ENCODE assay signal across 1 cellular context in the genomic region with DNA sequence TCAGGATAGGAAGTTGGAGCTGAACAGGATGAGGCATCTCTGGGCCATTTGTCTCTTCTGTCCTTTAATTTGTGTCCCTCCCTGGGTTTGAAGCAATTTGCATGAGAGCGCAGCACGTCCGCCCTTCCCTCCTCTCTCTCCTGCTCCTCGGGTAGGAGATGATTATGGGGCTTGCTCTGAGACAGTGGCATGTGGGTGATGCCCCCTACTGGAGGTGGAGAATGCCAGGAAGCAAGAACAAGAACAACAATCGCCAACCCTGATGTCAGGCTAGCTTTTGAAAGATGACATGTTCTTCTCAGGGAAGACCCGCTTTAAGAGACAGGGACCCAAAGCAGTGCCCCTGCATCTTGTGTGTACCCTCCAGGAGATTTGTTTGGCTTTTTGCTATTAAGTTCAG.
TF ChIP-seq lines count a peak whose summit lies in the region.

No MANE protein-coding gene starts in this region.

TF ChIP-seq in HCT116, 20 proteins besides CTCF, POLR2A, EP300 and RAD21 (continued from another document):
- no peak for TF ChIP-seq SIN3A (IDR thresholded peaks at IDR 0.05; ENCODE audit: low read depth)
- no peak for TF ChIP-seq SP1 (IDR thresholded peaks at IDR 0.05; ENCODE audit: low read depth)
- no peak for TF ChIP-seq FOSL1 (IDR thresholded peaks at IDR 0.05; ENCODE audit: low read depth)
- TF ChIP-seq, protein P1, sequence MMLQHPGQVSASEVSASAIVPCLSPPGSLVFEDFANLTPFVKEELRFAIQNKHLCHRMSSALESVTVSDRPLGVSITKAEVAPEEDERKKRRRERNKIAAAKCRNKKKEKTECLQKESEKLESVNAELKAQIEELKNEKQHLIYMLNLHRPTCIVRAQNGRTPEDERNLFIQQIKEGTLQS (IDR thresholded peaks at IDR 0.05), result no peak
- no peak for TF ChIP-seq CEBPB (IDR thresholded peaks at IDR 0.05; ENCODE audit: low read depth)
